In the genomic region with DNA sequence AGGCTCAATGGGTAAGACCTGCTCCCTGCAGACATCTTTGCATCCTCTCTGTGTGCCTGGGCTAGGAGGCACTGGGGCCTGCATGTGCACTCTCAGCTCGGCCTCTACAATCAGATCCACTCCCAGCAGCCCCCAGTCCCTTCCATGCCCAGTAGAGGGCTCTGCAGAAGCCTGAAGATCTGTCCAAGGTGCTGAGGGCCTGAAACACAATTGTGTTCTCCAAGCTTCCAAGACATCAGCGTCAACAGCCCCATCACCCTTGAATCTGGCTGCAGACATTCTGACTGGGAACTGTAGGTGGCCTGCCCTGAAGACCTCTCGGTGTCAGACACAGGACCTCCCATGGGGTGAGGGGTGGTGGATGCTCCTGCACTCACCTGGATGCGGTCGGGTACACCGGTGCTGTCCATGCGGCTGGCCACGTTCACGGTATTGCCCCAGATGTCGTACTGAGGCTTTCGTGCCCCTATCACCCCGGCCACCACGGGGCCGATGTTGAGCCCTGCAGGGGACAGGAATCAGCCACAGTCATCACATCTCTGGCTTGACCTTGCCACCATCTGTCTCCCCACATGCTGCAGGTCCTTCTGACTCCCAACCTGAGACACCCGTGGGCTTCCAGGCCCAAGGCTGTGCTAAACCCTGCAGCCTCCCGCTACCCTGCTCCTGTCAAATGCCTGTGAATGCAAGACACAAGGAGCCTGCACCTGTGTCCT, we compare ENCODE assay signal across 8 cellular contexts.
DNase-seq lines count a peak whose midpoint lies in the region; ATAC-seq and TF ChIP-seq lines count a peak whose summit lies in the region.

No MANE protein-coding gene starts in this region.

- no peak overlapping the region for H4K8ac ChIP-seq in IMR-90 (ENCODE audit: low read depth in 2 of 2, low read length in 2 of 2)

- H3K56ac ChIP-seq in IMR-90 (ENCODE audit: extremely low read depth, insufficient read depth, low read length) = no peak overlapping the region

- no peak overlapping the region for H3K18ac ChIP-seq in IMR-90 (ENCODE audit: low read depth, low read length)

- CTCF ChIA-PET in IMR-90 (lab: Yijun Ruan, JAX) = interaction anchor here (0.6 to 1.6 kb wide), 5 partner anchors 10 to 273 kb away, joined by 3 to 4 read pairs (median 3); no protein-coding TSS in a partner anchor

- H3K4ac ChIP-seq in IMR-90 (ENCODE audit: low read depth, low read length) = no peak overlapping the region

- DNase-seq in AG08395 (ENCODE audit: low spot score) (peak; percentile 81), IMR-90 (peak; percentile 68), UCSD-AML1 (lab: John Stamatoyannopoulos, UW; ENCODE audit: unreplicated experiment) (peak; percentile 49), stomach (no peak)

- no peak overlapping the region for H4K91ac ChIP-seq in IMR-90 (ENCODE audit: insufficient read depth, low read depth, low read length)

- no peaks in the 10 kb centered on the region for H3K9me3 ChIP-seq in IMR-90 (ENCODE audit: control insufficient read depth, insufficient read depth, low read length)
- H3K9me3 ChIP-seq in neural cell (ENCODE audit: low read length) = no peaks in the 10 kb centered on the region
- no peaks in the 10 kb centered on the region for H3K9me3 ChIP-seq in stomach

- H3K9ac ChIP-seq in IMR-90 (ENCODE audit: low read depth, low read length) (no peak overlapping the region), neural cell (ENCODE audit: low read length) (no peak overlapping the region)

- no peak overlapping the region for H2BK15ac ChIP-seq in IMR-90 (ENCODE audit: low read depth, low read length)

- no peak overlapping the region for H2BK5ac ChIP-seq in IMR-90 (ENCODE audit: low read depth, low read length, poor library complexity, severe bottlenecking)

- TF ChIP-seq CTCF in GM12801 (IDR thresholded peaks at IDR 0.05; ENCODE audit: extremely low read depth, insufficient read length) (peak; percentile 3), IMR-90 (conservative IDR thresholded peaks at IDR 0.05; ENCODE audit: low read depth, low read length) (peak; percentile 85), neural cell (IDR thresholded peaks at IDR 0.05; ENCODE audit: poor library complexity, severe bottlenecking) (no peak), stomach (IDR thresholded peaks at IDR 0.05) (peak in 1 of 7 experiments; percentile 29)

- no peaks in the 10 kb centered on the region for H3K4me1 ChIP-seq in IMR-90 (ENCODE audit: control insufficient read depth, insufficient read depth, low read length)
- peaks cover 0 to 2% (median 0%) of the 10 kb centered on the region in 4 donors for H3K4me1 ChIP-seq in stomach

- no TSS peak for BruUV-seq in IMR-90 (replicated peaks; lab: Mats Ljungman, UMichigan)

- TF ChIP-seq RAD21 in IMR-90 (IDR thresholded peaks at IDR 0.05; ENCODE audit: low read length) = peak; percentile 53
- no peak for TF ChIP-seq RAD21 in neural cell (conservative IDR thresholded peaks at IDR 0.05)

- H3K4me2 ChIP-seq in IMR-90 (ENCODE audit: low read depth, low read length) = no peak overlapping the region
- no peak overlapping the region for H3K4me2 ChIP-seq in neural cell (ENCODE audit: low read length)

- POLR2A ChIA-PET in IMR-90 (lab: Charles Lee; ENCODE audit: unreplicated experiment) = no interaction called here

- no peaks in the 10 kb centered on the region for H3K9me2 ChIP-seq in neural cell (ENCODE audit: insufficient read depth, low read length)

- H2AFZ ChIP-seq in IMR-90 (replicated peaks; ENCODE audit: low read length, poor library complexity) = peak overlapping the region; percentile 54
- no peak overlapping the region for H2AFZ ChIP-seq in neural cell (ENCODE audit: low read depth, low read length)

- TF ChIP-seq POLR2A in IMR-90 (IDR thresholded peaks at IDR 0.05; ENCODE audit: low read depth, low read length) (no peak), stomach (IDR thresholded peaks at IDR 0.05) (no peak)

- no peak overlapping the region for H3K14ac ChIP-seq in IMR-90 (replicated peaks; ENCODE audit: low read depth, low read length)

- no peaks in the 10 kb centered on the region for H4K20me1 ChIP-seq in IMR-90 (ENCODE audit: insufficient read depth, low read length)
- no peaks in the 10 kb centered on the region for H4K20me1 ChIP-seq in neural cell (ENCODE audit: insufficient read depth)

- ATAC-seq in IMR-90 (ENCODE audit: low read depth) = peak; percentile 99
- peak; percentile 69 for ATAC-seq in esophagus mucosa
- ATAC-seq in GM18498 (IDR thresholded peaks at IDR 0.05; ENCODE audit: unreplicated experiment) = no peak

- no peaks in the 10 kb centered on the region for H3F3A ChIP-seq in neural cell (ENCODE audit: insufficient read depth, low read length, poor library complexity, severe bottlenecking)

- H3K27me3 ChIP-seq in IMR-90 (ENCODE audit: control insufficient read depth, insufficient read depth, low read length) (peaks cover 3% of the 10 kb centered on the region; the same call in 1 of the 2 replicates), neural cell (ENCODE audit: insufficient read depth, low read depth, low read length) (no peaks in the 10 kb centered on the region), stomach (no peaks in the 10 kb centered on the region)

- no peak overlapping the region for H3K27ac ChIP-seq in IMR-90 (ENCODE audit: insufficient read depth, low read length)
- H3K27ac ChIP-seq in neural cell (ENCODE audit: low read length) = no peak overlapping the region
- no peak overlapping the region for H3K27ac ChIP-seq in stomach

- 78% methylated on average over 9 of the region's 16 CpGs; no CpG with 5 or more reads in 1 of the 2 experiments for WGBS in IMR-90 (ENCODE audit: extremely low coverage in 2 of 2, insufficient read length in 1 of 2), 2 experiments
- 71 to 81% (median 80%) methylated on average over 15 to 16 of the region's 16 CpGs for WGBS in stomach, 5 donors

- H3K9me1 ChIP-seq in IMR-90 (ENCODE audit: insufficient read depth, low read length) = 0 out of 2 replicates have a peak, but pooled peaks cover 3% of the 10 kb centered on the region

- intact Hi-C loops in IMR-90 (cut with micrococcal nuclease) = no loop called here
- intact Hi-C loops in stomach (cut with DNase I; ENCODE audit: low total_unique reads) = no loop called here

- no peak overlapping the region for H2AK5ac ChIP-seq in IMR-90 (ENCODE audit: low read depth, low read length)

- no peaks in the 10 kb centered on the region for H3K79me1 ChIP-seq in IMR-90 (ENCODE audit: low read depth in 1 of 2, low read length in 2 of 2)

- no peak overlapping the region for H2BK120ac ChIP-seq in IMR-90 (ENCODE audit: low read depth, low read length)

- H2AK9ac ChIP-seq in IMR-90 (replicated peaks; ENCODE audit: low read depth, low read length, poor library complexity) = no peak overlapping the region

- no peak overlapping the region for H3K23ac ChIP-seq in IMR-90 (ENCODE audit: low read depth, low read length)

- no peaks in the 10 kb centered on the region for H3K79me2 ChIP-seq in neural cell (replicated peaks; ENCODE audit: insufficient read depth, low read length)

- dilution Hi-C loops in IMR-90 (cut with HindIII; ENCODE audit: low sequenced_read_pairs, unreplicated experiment) = no loop called here

- in situ Hi-C loops in IMR-90 (cut with MboI; ENCODE audit: low sequenced_read_pairs) = no loop called here

- H4K5ac ChIP-seq in IMR-90 (ENCODE audit: low read depth, low read length) = no peak overlapping the region

- TF ChIP-seq EP300 in neural cell (conservative IDR thresholded peaks at IDR 0.05; ENCODE audit: poor library complexity, severe bottlenecking) (no peak), stomach (IDR thresholded peaks at IDR 0.05) (no peak)

- H3K36me3 ChIP-seq in IMR-90 (ENCODE audit: control insufficient read depth, insufficient read depth, low read length) (no peaks in the 10 kb centered on the region), neural cell (ENCODE audit: insufficient read depth, low read length) (no peaks in the 10 kb centered on the region), stomach (peaks cover 3 to 95% (median 52%) of the 10 kb centered on the region in 4 donors)

- no peak overlapping the region for H3K4me3 ChIP-seq in IMR-90 (ENCODE audit: insufficient read depth, low read depth, low read length)
- H3K4me3 ChIP-seq in neural cell (ENCODE audit: low read length) = no peak overlapping the region
- no peak overlapping the region for H3K4me3 ChIP-seq in stomach

- H2BK20ac ChIP-seq in IMR-90 (ENCODE audit: low read depth, low read length) = no peak overlapping the region

TF ChIP-seq in IMR-90, 13 proteins besides CTCF, POLR2A, EP300 and RAD21:
- peak; percentile 72 for TF ChIP-seq SMC3 (IDR thresholded peaks at IDR 0.05; ENCODE audit: low read depth, low read length)
- TF ChIP-seq MAZ (IDR thresholded peaks at IDR 0.05; ENCODE audit: borderline replicate concordance, low read depth, low read length) = peak; percentile 89
- TF ChIP-seq BHLHE40 (IDR thresholded peaks at IDR 0.05; ENCODE audit: low read depth, low read length) = no peak

TF ChIP-seq in neural cell, 6 proteins besides CTCF, POLR2A, EP300 and RAD21:
- no peak for TF ChIP-seq EZH2 (IDR thresholded peaks at IDR 0.05; ENCODE audit: borderline replicate concordance, insufficient read depth, low read length, poor library complexity, severe bottlenecking)
- TF ChIP-seq, protein P1, sequence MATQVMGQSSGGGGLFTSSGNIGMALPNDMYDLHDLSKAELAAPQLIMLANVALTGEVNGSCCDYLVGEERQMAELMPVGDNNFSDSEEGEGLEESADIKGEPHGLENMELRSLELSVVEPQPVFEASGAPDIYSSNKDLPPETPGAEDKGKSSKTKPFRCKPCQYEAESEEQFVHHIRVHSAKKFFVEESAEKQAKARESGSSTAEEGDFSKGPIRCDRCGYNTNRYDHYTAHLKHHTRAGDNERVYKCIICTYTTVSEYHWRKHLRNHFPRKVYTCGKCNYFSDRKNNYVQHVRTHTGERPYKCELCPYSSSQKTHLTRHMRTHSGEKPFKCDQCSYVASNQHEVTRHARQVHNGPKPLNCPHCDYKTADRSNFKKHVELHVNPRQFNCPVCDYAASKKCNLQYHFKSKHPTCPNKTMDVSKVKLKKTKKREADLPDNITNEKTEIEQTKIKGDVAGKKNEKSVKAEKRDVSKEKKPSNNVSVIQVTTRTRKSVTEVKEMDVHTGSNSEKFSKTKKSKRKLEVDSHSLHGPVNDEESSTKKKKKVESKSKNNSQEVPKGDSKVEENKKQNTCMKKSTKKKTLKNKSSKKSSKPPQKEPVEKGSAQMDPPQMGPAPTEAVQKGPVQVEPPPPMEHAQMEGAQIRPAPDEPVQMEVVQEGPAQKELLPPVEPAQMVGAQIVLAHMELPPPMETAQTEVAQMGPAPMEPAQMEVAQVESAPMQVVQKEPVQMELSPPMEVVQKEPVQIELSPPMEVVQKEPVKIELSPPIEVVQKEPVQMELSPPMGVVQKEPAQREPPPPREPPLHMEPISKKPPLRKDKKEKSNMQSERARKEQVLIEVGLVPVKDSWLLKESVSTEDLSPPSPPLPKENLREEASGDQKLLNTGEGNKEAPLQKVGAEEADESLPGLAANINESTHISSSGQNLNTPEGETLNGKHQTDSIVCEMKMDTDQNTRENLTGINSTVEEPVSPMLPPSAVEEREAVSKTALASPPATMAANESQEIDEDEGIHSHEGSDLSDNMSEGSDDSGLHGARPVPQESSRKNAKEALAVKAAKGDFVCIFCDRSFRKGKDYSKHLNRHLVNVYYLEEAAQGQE (IDR thresholded peaks at IDR 0.05; ENCODE audit: borderline replicate concordance) = peak; percentile 74
TF ChIP-seq in neural cell: peak in this region for 1.
